15 cellular contexts compared by ENCODE assay signal in genomic region chr5:140588311-140589070, GRCh38. TPM values are rescaled to one million over a fixed set of nuclear protein-coding genes. Genes with fewer than 3 reads are reported as not detected.
DNase-seq lines count a peak whose midpoint lies in the region; ATAC-seq and TF ChIP-seq lines count a peak whose summit lies in the region.
"Had no signal": no experiment of that assay in that cellular context is flagged by ENCODE, and none has a peak within 500 bp of the region (broad histone marks: within the 10 kb centered on the region; RNA-seq: fewer than 3 reads in every experiment).

No MANE protein-coding gene starts in this region.

- no peaks in the 10 kb centered on the region for H3K9me3 ChIP-seq in IMR-90 (ENCODE audit: control insufficient read depth, insufficient read depth, low read length)
- H3K9me3 ChIP-seq in left lung, result no peaks in the 10 kb centered on the region
- H3K9me3 ChIP-seq in thoracic aorta, result no peaks in the 10 kb centered on the region
- H3K9me3 ChIP-seq: breast epithelium had no signal

- no CpG with 5 or more reads among the region's 5 CpGs for WGBS in IMR-90 (ENCODE audit: extremely low coverage in 2 of 2, insufficient read length in 1 of 2), 2 experiments

- ATAC-seq in IMR-90 (ENCODE audit: low read depth) (0 out of 2 replicates have a peak, but pooled peaks have one; percentile 25), left lung (peak; percentile 48), thoracic aorta (ENCODE audit: insufficient number of reproducible peaks, low FRiP score, low read depth) (no peak)
- ATAC-seq in activated CD8-positive, alpha-beta memory T cell treated with anti-CD3 and anti-CD28 coated beads, Interleukin-2, amount 10 ng/mL, durations not matched to agents 7 days and 5 days, result no peak
- ATAC-seq: stimulated activated naive B cell treated with anti-CD40 and anti-IgM and Interleukin-4, amounts not matched to agents 10 μg/mL and 1 μg/mL and 100 μg/mL, for 72 hours had no signal

- no peak for TF ChIP-seq POLR2A in IMR-90 (IDR thresholded peaks at IDR 0.05; ENCODE audit: low read depth, low read length)

- H3K4ac ChIP-seq in IMR-90 (ENCODE audit: low read depth, low read length), result no peak overlapping the region; the same call in 1 of the 2 replicates

- no peak overlapping the region for H3K9ac ChIP-seq in IMR-90 (ENCODE audit: low read depth, low read length)

- no peak overlapping the region; the same call in 1 of the 2 replicates for H3K18ac ChIP-seq in IMR-90 (ENCODE audit: low read depth, low read length)

- H3K4me2 ChIP-seq in IMR-90 (ENCODE audit: low read depth, low read length), result no peak overlapping the region

- no peak overlapping the region for H2BK5ac ChIP-seq in IMR-90 (ENCODE audit: low read depth, low read length, poor library complexity, severe bottlenecking)

- H3K14ac ChIP-seq in IMR-90 (replicated peaks; ENCODE audit: low read depth, low read length), result no peak overlapping the region

- no peak overlapping the region for H4K5ac ChIP-seq in IMR-90 (ENCODE audit: low read depth, low read length)

- no peak overlapping the region for H3K4me3 Mint-ChIP-seq in activated CD8-positive, alpha-beta memory T cell treated with anti-CD3 and anti-CD28 coated beads, Interleukin-2, amount 10 ng/mL, durations not matched to agents 7 days and 5 days
- H3K4me3 Mint-ChIP-seq: CD4-positive, alpha-beta T cell; immature natural killer cell; stimulated activated naive B cell treated with anti-CD40 and anti-IgM and Interleukin-4, amounts not matched to agents 10 μg/mL and 1 μg/mL and 100 μg/mL, for 72 hours had no signal

- H3K27me3 Mint-ChIP-seq in activated CD8-positive, alpha-beta memory T cell treated with anti-CD3 and anti-CD28 coated beads, Interleukin-2, amount 10 ng/mL, durations not matched to agents 7 days and 5 days, result peaks cover 12% of the 10 kb centered on the region
- H3K27me3 Mint-ChIP-seq: CD4-positive, alpha-beta T cell had no signal

- H2AFZ ChIP-seq in IMR-90 (replicated peaks; ENCODE audit: low read length, poor library complexity), result no peak overlapping the region

- dilution Hi-C loops in IMR-90 (cut with HindIII; ENCODE audit: low sequenced_read_pairs, unreplicated experiment), result no loop called here

- no peak overlapping the region; the same call in 1 of the 2 replicates for H3K27ac ChIP-seq in IMR-90 (ENCODE audit: insufficient read depth, low read length)
- H3K27ac ChIP-seq in left lung, result peak overlapping the region; percentile 63 to 71
- peak overlapping the region; percentile 1 to 32 for H3K27ac ChIP-seq in thoracic aorta

- H3K9me1 ChIP-seq in IMR-90 (ENCODE audit: insufficient read depth, low read length), result no peaks in the 10 kb centered on the region

- H2BK120ac ChIP-seq in IMR-90 (ENCODE audit: low read depth, low read length), result no peak overlapping the region; the same call in 1 of the 2 replicates

- H2AK5ac ChIP-seq in IMR-90 (ENCODE audit: low read depth, low read length), result no peak overlapping the region

- H2BK20ac ChIP-seq in IMR-90 (ENCODE audit: low read depth, low read length), result no peak overlapping the region

- no peaks in the 10 kb centered on the region for H3K4me1 Mint-ChIP-seq in activated CD8-positive, alpha-beta memory T cell treated with anti-CD3 and anti-CD28 coated beads, Interleukin-2, amount 10 ng/mL, durations not matched to agents 7 days and 5 days
- H3K4me1 Mint-ChIP-seq: immature natural killer cell; stimulated activated naive B cell treated with anti-CD40 and anti-IgM and Interleukin-4, amounts not matched to agents 10 μg/mL and 1 μg/mL and 100 μg/mL, for 72 hours had no signal

- no peaks in the 10 kb centered on the region for H3K79me1 ChIP-seq in IMR-90 (ENCODE audit: low read depth in 1 of 2, low read length in 2 of 2)

- no peak for TF ChIP-seq RAD21 in IMR-90 (IDR thresholded peaks at IDR 0.05; ENCODE audit: low read length)

- H3K27me3 ChIP-seq in IMR-90 (ENCODE audit: control insufficient read depth, insufficient read depth, low read length) (no peaks in the 10 kb centered on the region), left lung (no peaks in the 10 kb centered on the region), thoracic aorta (replicated peaks; ENCODE audit: insufficient read depth) (no peaks in the 10 kb centered on the region)
- H3K27me3 ChIP-seq: breast epithelium had no signal

- H4K20me1 ChIP-seq in IMR-90 (ENCODE audit: insufficient read depth, low read length), result no peaks in the 10 kb centered on the region

- in situ Hi-C loops in IMR-90 (cut with MboI; ENCODE audit: low sequenced_read_pairs), result no loop called here

- H3K4me1 ChIP-seq in IMR-90 (ENCODE audit: control insufficient read depth, insufficient read depth, low read length) (peaks cover 12% of the 10 kb centered on the region), left lung (peaks cover 3 to 57% of the 10 kb centered on the region in 2 donors), thoracic aorta (ENCODE audit: control insufficient read depth in 1 of 2, low read depth in 2 of 2) (peaks cover 8 to 13% of the 10 kb centered on the region in 2 donors)

- no peak overlapping the region; a peak in 1 of 4 replicates for H4K8ac ChIP-seq in IMR-90 (ENCODE audit: low read depth in 2 of 2, low read length in 2 of 2)

- H3K36me3 Mint-ChIP-seq in activated CD8-positive, alpha-beta memory T cell treated with anti-CD3 and anti-CD28 coated beads, Interleukin-2, amount 10 ng/mL, durations not matched to agents 7 days and 5 days, result no peaks in the 10 kb centered on the region
- H3K36me3 Mint-ChIP-seq: immature natural killer cell had no signal

- CTCF ChIA-PET in IMR-90 (lab: Yijun Ruan, JAX), result interaction anchor here (0.6 kb wide), 1 partner anchor 33 kb away, joined by 3 read pairs; no protein-coding TSS in a partner anchor
- CTCF ChIA-PET in activated CD8-positive, alpha-beta memory T cell treated with anti-CD3 and anti-CD28 coated beads, Interleukin-2, amount 10 ng/mL, durations not matched to agents 7 days and 5 days (lab: Charles Lee), result interaction anchor here (1.1 kb wide), 1 partner anchor 225 kb away, joined by 3 read pairs; no protein-coding TSS in a partner anchor

- POLR2A ChIA-PET in IMR-90 (lab: Charles Lee; ENCODE audit: unreplicated experiment), result no interaction called here

- no peak overlapping the region for H3K23ac ChIP-seq in IMR-90 (ENCODE audit: low read depth, low read length)

- H3K4me3 ChIP-seq in IMR-90 (ENCODE audit: insufficient read depth, low read depth, low read length), result no peak overlapping the region
- no peak overlapping the region for H3K4me3 ChIP-seq in left lung
- H3K4me3 ChIP-seq in thoracic aorta, result no peak overlapping the region
- H3K4me3 ChIP-seq: breast epithelium had no signal

- H2BK15ac ChIP-seq in IMR-90 (ENCODE audit: low read depth, low read length), result no peak overlapping the region

- no peak overlapping the region for H2AK9ac ChIP-seq in IMR-90 (replicated peaks; ENCODE audit: low read depth, low read length, poor library complexity)

- BruUV-seq in IMR-90 (replicated peaks; lab: Mats Ljungman, UMichigan), result no TSS peak

- H3K36me3 ChIP-seq in IMR-90 (ENCODE audit: control insufficient read depth, insufficient read depth, low read length) (no peaks in the 10 kb centered on the region), left lung (no peaks in the 10 kb centered on the region), thoracic aorta (no peaks in the 10 kb centered on the region)
- H3K36me3 ChIP-seq: breast epithelium had no signal

- H3K27ac Mint-ChIP-seq in activated CD8-positive, alpha-beta memory T cell treated with anti-CD3 and anti-CD28 coated beads, Interleukin-2, amount 10 ng/mL, durations not matched to agents 7 days and 5 days, result no peak overlapping the region
- H3K27ac Mint-ChIP-seq: CD4-positive, alpha-beta T cell; immature natural killer cell; stimulated activated naive B cell treated with anti-CD40 and anti-IgM and Interleukin-4, amounts not matched to agents 10 μg/mL and 1 μg/mL and 100 μg/mL, for 72 hours had no signal

- no peak overlapping the region for H3K56ac ChIP-seq in IMR-90 (ENCODE audit: extremely low read depth, insufficient read depth, low read length)

- no peak for TF ChIP-seq CTCF in IMR-90 (conservative IDR thresholded peaks at IDR 0.05; ENCODE audit: low read depth, low read length)
- TF ChIP-seq CTCF in left lung (IDR thresholded peaks at IDR 0.05), result no peak
- no peak for TF ChIP-seq CTCF in thoracic aorta (IDR thresholded peaks at IDR 0.05)

- H3K9me3 Mint-ChIP-seq in activated CD8-positive, alpha-beta memory T cell treated with anti-CD3 and anti-CD28 coated beads, Interleukin-2, amount 10 ng/mL, durations not matched to agents 7 days and 5 days (ENCODE audit: low read depth), result no peaks in the 10 kb centered on the region
- H3K9me3 Mint-ChIP-seq: CD4-positive, alpha-beta T cell; immature natural killer cell had no signal

- intact Hi-C loops in IMR-90 (cut with micrococcal nuclease) (no loop called here), left lung (cut with DNase I) (no loop called here)

- DNase-seq in IMR-90, result peak; percentile 37
- peak; percentile 37 to 70 for DNase-seq in dermis microvascular lymphatic vessel endothelial cell (ENCODE audit: low read depth in 2 of 2)
- DNase-seq in left lung, result no peak
- DNase-seq in thoracic aorta (ENCODE audit: low spot score), result no peak
- DNase-seq in middle frontal gyrus (ENCODE audit: extremely low spot score, low spot score), result no peak
- DNase-seq in activated CD8-positive, alpha-beta memory T cell treated with anti-CD3 and anti-CD28 coated beads, Interleukin-2, amount 10 ng/mL, durations not matched to agents 7 days and 5 days, result no peak
- no peak for DNase-seq in NK-92 (lab: John Stamatoyannopoulos, UW; ENCODE audit: unreplicated experiment)
- DNase-seq: CD4-positive, alpha-beta T cell; immature natural killer cell; NCI-H2081 treated with DMSO at 0.1 percent for 48 hours; SIG-M5; stimulated activated naive B cell treated with anti-CD40 and anti-IgM and Interleukin-4, amounts not matched to agents 10 μg/mL and 1 μg/mL and 100 μg/mL, for 72 hours had no signal

- no peak overlapping the region for H4K91ac ChIP-seq in IMR-90 (ENCODE audit: insufficient read depth, low read depth, low read length)

RNA-seq across cellular contexts. Expression of gene SLC35A4, which starts 23.9 kb away (rescaled TPM):
- total RNA-seq in IMR-90 (2012; rRNA removed), result 17.2 and 19.2 TPM in 2 replicates
- 66.4 and 69.7 TPM in 2 replicates for polyA plus RNA-seq in IMR-90 (2012; rRNA removed)
- polyA plus RNA-seq in IMR-90 (2012; cell fraction: cytosol; rRNA removed), result 47.0 and 70.6 TPM in 2 replicates
- polyA plus RNA-seq in IMR-90 (2012; cell fraction: nucleus; rRNA removed; ENCODE audit: low replicate concordance), result 35.4 and 42.1 TPM in 2 replicates
- total RNA-seq in dermis microvascular lymphatic vessel endothelial cell, result 14.8 and 27.9 TPM in 2 replicates
- 10 to 100 TPM; 78.6 to 82.8 TPM for total RNA-seq in left lung
- 10 to 100 TPM; 21.7 to 40.2 TPM for total RNA-seq in thoracic aorta
- total RNA-seq in activated CD8-positive, alpha-beta memory T cell treated with anti-CD3 and anti-CD28 coated beads, Interleukin-2, amount 10 ng/mL, durations not matched to agents 7 days and 5 days, result 100 to 1,000 TPM; 100 to 101 TPM

RNA-seq across cellular contexts. Expression of gene APBB3, which starts 24.1 kb away (rescaled TPM):
- total RNA-seq in IMR-90 (2012; rRNA removed) (6.6 and 8.1 TPM in 2 replicates), dermis microvascular lymphatic vessel endothelial cell (3.3 and 6.6 TPM in 2 replicates), left lung (10 to 100 TPM; 19.6 to 23.2 TPM), thoracic aorta (10 to 100 TPM; 31.3 to 34.9 TPM)
- polyA plus RNA-seq in IMR-90 (2012; rRNA removed), result 21.4 and 23.8 TPM in 2 replicates
- 13.8 and 13.9 TPM in 2 replicates for polyA plus RNA-seq in IMR-90 (2012; cell fraction: cytosol; rRNA removed)
- polyA plus RNA-seq in IMR-90 (2012; cell fraction: nucleus; rRNA removed; ENCODE audit: low replicate concordance), result 215 and 346 TPM in 2 replicates
- 10 to 100 TPM; 20.0 to 24.8 TPM for total RNA-seq in activated CD8-positive, alpha-beta memory T cell treated with anti-CD3 and anti-CD28 coated beads, Interleukin-2, amount 10 ng/mL, durations not matched to agents 7 days and 5 days

RNA-seq across cellular contexts. Expression of gene SRA1, which starts 31.2 kb away (rescaled TPM):
- total RNA-seq in IMR-90 (2012; rRNA removed), result 52.9 and 53.9 TPM in 2 replicates
- polyA plus RNA-seq in IMR-90 (2012; rRNA removed), result 54.8 TPM in 2 replicates
- 33.8 and 41.7 TPM in 2 replicates for polyA plus RNA-seq in IMR-90 (2012; cell fraction: cytosol; rRNA removed)
- 59.4 and 90.9 TPM in 2 replicates for polyA plus RNA-seq in IMR-90 (2012; cell fraction: nucleus; rRNA removed; ENCODE audit: low replicate concordance)
- 17.5 and 18.2 TPM in 2 replicates for total RNA-seq in dermis microvascular lymphatic vessel endothelial cell
- 10 to 100 TPM; 25.1 to 33.0 TPM for total RNA-seq in left lung
- 10 to 100 TPM; 29.6 to 34.3 TPM for total RNA-seq in thoracic aorta
- 10 to 100 TPM; 37.9 to 47.3 TPM for total RNA-seq in activated CD8-positive, alpha-beta memory T cell treated with anti-CD3 and anti-CD28 coated beads, Interleukin-2, amount 10 ng/mL, durations not matched to agents 7 days and 5 days

RNA-seq across cellular contexts. Expression of gene EIF4EBP3, which starts 41.0 kb away (rescaled TPM):
- total RNA-seq in IMR-90 (2012; rRNA removed) (0.28 and 0.36 TPM in 2 replicates), dermis microvascular lymphatic vessel endothelial cell (1.3 and 2.3 TPM in 2 replicates), left lung (10 to 100 TPM; 10.6 to 16.8 TPM), thoracic aorta (1 to 10 TPM in 1 of 2 donors, not detected in 1; 6.0 TPM)
- polyA plus RNA-seq in IMR-90 (2012; rRNA removed), result 1.7 and 2.1 TPM in 2 replicates
- 0.38 and 1.7 TPM in 2 replicates for polyA plus RNA-seq in IMR-90 (2012; cell fraction: cytosol; rRNA removed)
- 1.2 and 3.6 TPM in 2 replicates for polyA plus RNA-seq in IMR-90 (2012; cell fraction: nucleus; rRNA removed; ENCODE audit: low replicate concordance)
- 1 to 10 TPM; 7.4 to 9.0 TPM for total RNA-seq in activated CD8-positive, alpha-beta memory T cell treated with anti-CD3 and anti-CD28 coated beads, Interleukin-2, amount 10 ng/mL, durations not matched to agents 7 days and 5 days

RNA-seq across cellular contexts. Expression of gene CD14, which starts 44.5 kb away (rescaled TPM):
- total RNA-seq in IMR-90 (2012; rRNA removed) (0.18 TPM in 1 of 2 replicates, not detected in the other), dermis microvascular lymphatic vessel endothelial cell (1.9 and 10.7 TPM in 2 replicates), left lung (100 to 1,000 TPM in 1 of 2 donors, 10 to 100 TPM in 1; 76.8 to 252 TPM), thoracic aorta (100 to 1,000 TPM in 1 of 2 donors, 10 to 100 TPM in 1; 96.6 to 235 TPM)
- polyA plus RNA-seq in IMR-90 (2012; rRNA removed), result 0.17 and 0.19 TPM in 2 replicates
- polyA plus RNA-seq in IMR-90 (2012; cell fraction: cytosol; rRNA removed), result 0.34 and 0.70 TPM in 2 replicates
- 0.72 and 1.7 TPM in 2 replicates for polyA plus RNA-seq in IMR-90 (2012; cell fraction: nucleus; rRNA removed; ENCODE audit: low replicate concordance)
- under 1 TPM; 0.38 to 0.56 TPM for total RNA-seq in activated CD8-positive, alpha-beta memory T cell treated with anti-CD3 and anti-CD28 coated beads, Interleukin-2, amount 10 ng/mL, durations not matched to agents 7 days and 5 days
- total RNA-seq: G401, H1 had no signal

Comparison
In these comparisons a context has a peak if more than half of its experiments do, and no peak if none do; other contexts are left out.
1. ATAC-seq: peak in IMR-90 (single experiment) and left lung (single experiment); none in thoracic aorta (single experiment) and activated CD8-positive, alpha-beta memory T cell treated with anti-CD3 and anti-CD28 coated beads, Interleukin-2, amount 10 ng/mL, durations not matched to agents 7 days and 5 days (single experiment).
2. DNase-seq: peak in IMR-90 (single experiment) and dermis microvascular lymphatic vessel endothelial cell (2 of 2); none in left lung (0 of 2), thoracic aorta (single experiment), middle frontal gyrus (single experiment), activated CD8-positive, alpha-beta memory T cell treated with anti-CD3 and anti-CD28 coated beads, Interleukin-2, amount 10 ng/mL, durations not matched to agents 7 days and 5 days (single experiment) and NK-92 (single experiment).